ENCODE assay signal across 11 cellular contexts in the genomic region with DNA sequence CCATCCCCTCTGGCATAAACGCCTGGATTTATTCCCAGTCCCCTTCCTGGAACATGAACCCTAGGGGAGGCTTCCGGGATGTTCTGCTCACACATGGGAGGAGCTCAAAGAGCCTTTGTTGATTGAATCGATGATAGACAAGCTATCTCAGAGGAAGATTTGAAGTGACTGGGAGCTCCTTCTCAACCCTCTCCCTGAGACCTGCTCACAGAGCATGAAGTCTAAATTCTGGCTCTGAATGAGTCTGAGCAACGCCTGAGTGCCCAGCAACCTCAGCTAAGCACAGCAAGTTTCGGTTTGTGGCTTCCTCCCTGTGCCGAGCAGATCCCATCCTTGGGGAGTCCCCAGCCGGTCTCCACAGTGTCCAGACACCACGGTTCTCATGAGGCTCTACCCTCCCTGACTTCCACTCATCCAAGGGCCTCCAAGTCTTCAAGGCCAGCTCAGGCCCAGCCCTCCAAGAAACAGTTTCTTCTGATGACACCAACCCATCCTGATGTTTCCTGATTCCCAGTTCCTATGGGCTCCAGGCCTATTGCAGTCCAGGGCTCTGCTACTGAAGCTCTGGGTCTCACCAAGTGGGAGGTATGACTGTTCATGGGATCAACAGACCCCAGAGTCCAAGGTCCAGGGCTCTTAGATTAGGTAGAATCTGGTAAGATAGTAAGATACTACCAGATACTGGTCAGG.
DNase-seq lines count a peak whose midpoint lies in the region; ATAC-seq, FAIRE-seq and TF ChIP-seq lines count a peak whose summit lies in the region.
"Had no signal": no experiment of that assay in that cellular context is flagged by ENCODE, and none has a peak within 500 bp of the region (broad histone marks: within the 10 kb centered on the region; RNA-seq: fewer than 3 reads in every experiment).

No MANE protein-coding gene starts in this region.

- no peaks in the 10 kb centered on the region for H3K9me3 Mint-ChIP-seq in activated naive CD8-positive, alpha-beta T cell treated with anti-CD3 and anti-CD28 coated beads for 36 hours

- peaks cover 9% of the 10 kb centered on the region for H3K27me3 Mint-ChIP-seq in activated naive CD8-positive, alpha-beta T cell treated with anti-CD3 and anti-CD28 coated beads for 36 hours

- H3K18ac ChIP-seq in mesendoderm (ENCODE audit: low read length): no peak overlapping the region

- FAIRE-seq in D721Med (lab: Jason Lieb, UNC): no peak
- FAIRE-seq: frontal cortex had no signal

- no peak overlapping the region for H3K27ac Mint-ChIP-seq in activated naive CD8-positive, alpha-beta T cell treated with anti-CD3 and anti-CD28 coated beads for 36 hours

- no peak overlapping the region for H3K4ac ChIP-seq in mesendoderm (ENCODE audit: low read depth, low read length)

- no peaks in the 10 kb centered on the region for H3K79me1 ChIP-seq in mesendoderm (ENCODE audit: low read length)

- H3K36me3 ChIP-seq in mesendoderm (ENCODE audit: control insufficient read depth, insufficient read depth, low read length): no peaks in the 10 kb centered on the region

- no peaks in the 10 kb centered on the region for H3K79me2 ChIP-seq in mesendoderm (ENCODE audit: control insufficient read depth, insufficient read depth, low read length)
- H3K79me2 ChIP-seq: parathyroid adenoma had no signal

- no peaks in the 10 kb centered on the region for H3K4me1 Mint-ChIP-seq in activated naive CD8-positive, alpha-beta T cell treated with anti-CD3 and anti-CD28 coated beads for 36 hours

- no peaks in the 10 kb centered on the region for H3K36me3 Mint-ChIP-seq in activated naive CD8-positive, alpha-beta T cell treated with anti-CD3 and anti-CD28 coated beads for 36 hours

- DNase-seq in mesendoderm (peak; percentile 19), NCI-H187 treated with DMSO at 0.1 percent for 48 hours (lab: John Stamatoyannopoulos, UW) (no peak), D721Med (ENCODE audit: insufficient read length, low spot score) (no peak), NCI-H2227 treated with DMSO at 0.1 percent for 48 hours (lab: John Stamatoyannopoulos, UW) (no peak)
- DNase-seq in activated naive CD8-positive, alpha-beta T cell treated with anti-CD3 and anti-CD28 coated beads for 36 hours: no peak
- DNase-seq: T1000 had no signal

- H4K5ac ChIP-seq in mesendoderm (ENCODE audit: low read length): no peak overlapping the region

- peak; percentile 99 for ATAC-seq in GM18868 (IDR thresholded peaks at IDR 0.05; ENCODE audit: unreplicated experiment)
- peak; percentile 96 for ATAC-seq in GM21723 (IDR thresholded peaks at IDR 0.05; ENCODE audit: unreplicated experiment)
- ATAC-seq in HG03460 (IDR thresholded peaks at IDR 0.05; ENCODE audit: unreplicated experiment): peak; percentile 97

- H2BK15ac ChIP-seq in mesendoderm (replicated peaks; ENCODE audit: low read depth): no peak overlapping the region

- H3K9ac ChIP-seq in mesendoderm (ENCODE audit: low read length): no peak overlapping the region
- H3K9ac ChIP-seq: parathyroid adenoma had no signal

- TF ChIP-seq CTCF in D721Med (IDR thresholded peaks at IDR 0.05; ENCODE audit: insufficient read depth, missing control alignments): no peak

- no peak overlapping the region for H3K56ac ChIP-seq in mesendoderm (ENCODE audit: low read length)

- H3K27me3 ChIP-seq in mesendoderm (ENCODE audit: insufficient read depth, low read length, poor library complexity): no peaks in the 10 kb centered on the region

- H3K4me2 ChIP-seq in mesendoderm (ENCODE audit: low read length): no peak overlapping the region

- no peak overlapping the region for H3K4me3 Mint-ChIP-seq in activated naive CD8-positive, alpha-beta T cell treated with anti-CD3 and anti-CD28 coated beads for 36 hours

- H4K8ac ChIP-seq in mesendoderm (ENCODE audit: low read depth, low read length): no peak overlapping the region

- no peaks in the 10 kb centered on the region for H3K4me1 ChIP-seq in mesendoderm (ENCODE audit: control insufficient read depth, low read depth, low read length)
- H3K4me1 ChIP-seq: parathyroid adenoma had no signal

- no peak overlapping the region for H3K4me3 ChIP-seq in mesendoderm (ENCODE audit: low read length)

- no peak overlapping the region for H2BK120ac ChIP-seq in mesendoderm (ENCODE audit: low read depth, low read length)

- no CpG with 5 or more reads among the region's 8 CpGs for WGBS in mesendoderm (ENCODE audit: extremely low coverage, insufficient coverage, low lambda C conversion rate)

- H3K27ac ChIP-seq in mesendoderm (ENCODE audit: low read depth, low read length): no peak overlapping the region
- H3K27ac ChIP-seq: parathyroid adenoma had no signal

- no peak overlapping the region for H3K23ac ChIP-seq in mesendoderm (ENCODE audit: low read length)

- H2AK5ac ChIP-seq in mesendoderm (ENCODE audit: low read length): no peak overlapping the region

- no peak overlapping the region for H2BK5ac ChIP-seq in mesendoderm (ENCODE audit: low read length)
